In the genomic region with DNA sequence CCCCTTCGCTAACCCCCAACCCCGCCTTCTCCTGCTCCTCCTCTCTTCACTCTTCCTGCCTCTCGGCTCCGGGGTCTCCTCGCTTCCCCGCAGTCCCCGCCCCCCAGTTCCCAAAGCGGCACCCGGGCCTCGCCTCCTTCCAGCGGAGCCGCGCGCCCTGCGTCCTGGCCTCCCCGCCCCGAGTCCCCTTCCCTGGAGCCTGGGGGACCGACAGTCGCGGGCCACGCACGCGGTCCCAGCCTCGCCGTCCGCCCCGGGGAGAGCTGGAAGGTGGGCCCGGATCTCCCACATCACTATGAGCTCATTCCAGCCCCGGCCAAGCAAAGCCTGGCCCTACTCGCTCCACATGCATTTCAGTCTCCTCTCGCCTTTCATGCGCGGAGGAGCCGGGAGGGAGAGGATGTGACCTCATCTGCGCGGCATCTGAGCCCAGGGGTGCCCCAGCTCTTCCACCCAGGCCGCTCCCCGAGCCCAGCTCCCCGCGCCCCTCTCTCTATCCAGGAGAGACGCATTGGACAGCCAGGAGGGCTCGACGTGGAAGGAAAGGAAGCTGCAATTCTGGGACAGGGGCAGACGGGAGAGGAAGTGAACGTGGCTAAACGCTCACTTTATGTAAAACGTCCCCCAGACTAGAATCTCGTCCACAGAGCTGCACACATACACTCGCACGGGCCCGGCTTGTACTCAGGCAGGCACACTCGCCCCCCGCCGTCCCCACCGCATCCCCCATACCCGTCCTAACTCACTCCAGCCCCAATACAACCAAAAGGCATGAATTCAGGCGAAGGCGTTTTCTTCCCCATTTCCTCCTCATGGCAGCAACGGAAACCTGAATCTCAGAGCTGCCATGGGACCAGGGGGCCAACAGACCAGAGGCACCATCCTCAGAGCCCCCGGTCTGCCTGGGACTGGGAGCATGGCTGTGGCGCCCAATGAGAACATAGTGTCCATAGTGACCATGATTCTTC, we compare ENCODE assay signal across 8 cellular contexts.
DNase-seq lines count a peak whose midpoint lies in the region; ATAC-seq, FAIRE-seq and TF ChIP-seq lines count a peak whose summit lies in the region.

No MANE protein-coding gene starts in this region.

- 0 out of 2 replicates have a peak overlapping the region, but pooled peaks have one; percentile 24 for H2AFZ ChIP-seq in K562 (ENCODE audit: low read depth, low read length)
- no peak overlapping the region for H2AFZ ChIP-seq in PC-3 (ENCODE audit: low read length)

- H3K27me3 ChIP-seq in K562 (ENCODE audit: control insufficient read depth in 2 of 2, insufficient read depth in 2 of 2, low read length in 2 of 2), result no peaks in the 10 kb centered on the region
- H3K27me3 ChIP-seq in PC-3 (ENCODE audit: low read length), result peaks cover 17% of the 10 kb centered on the region; the same call in 1 of the 2 replicates

- no peak overlapping the region for H3K9ac ChIP-seq in K562 (ENCODE audit: insufficient read depth in 1 of 2, low read depth in 2 of 2, low read length in 2 of 2)
- H3K9ac ChIP-seq in PC-3 (ENCODE audit: low read length), result no peak overlapping the region

- no peak for TF ChIP-seq RAD21 in K562 (CRISPR knock-in tag; conservative IDR thresholded peaks at IDR 0.05 in 1 of 2, IDR thresholded peaks at IDR 0.05 in 1 of 2)

- no peaks in the 10 kb centered on the region for H3F3A ChIP-seq in PC-3 (ENCODE audit: low read length, unreplicated experiment)

- H3K4me2 ChIP-seq in K562 (ENCODE audit: insufficient read depth, low read length) (no peak overlapping the region), PC-3 (ENCODE audit: low read length) (no peak overlapping the region)

- H3K4me3 ChIP-seq in K562, result no peak overlapping the region
- no peak overlapping the region for H3K4me3 ChIP-seq in PC-3 (ENCODE audit: low read length)

- TF ChIP-seq EP300 in K562 (IDR thresholded peaks at IDR 0.05; ENCODE audit: low read length), result no peak

- FAIRE-seq in K562 (lab: Jason Lieb, UNC), result no peak

- in situ Hi-C loops in K562 (cut with MboI), result no loop called here

- BruUV-seq in K562 (replicated peaks; lab: Mats Ljungman, UMichigan) (no TSS peak), PC-3 (replicated peaks; lab: Mats Ljungman, UMichigan) (no TSS peak)

- H3K36me3 ChIP-seq in K562 (ENCODE audit: control insufficient read depth, insufficient read depth, low read length) (no peaks in the 10 kb centered on the region), PC-3 (ENCODE audit: low read depth, low read length) (no peaks in the 10 kb centered on the region)

- H3K9me3 ChIP-seq in K562 (replicated peaks; ENCODE audit: control insufficient read depth, insufficient read depth, low read depth, low read length) (no peaks in the 10 kb centered on the region), PC-3 (ENCODE audit: low read length) (no peaks in the 10 kb centered on the region)

- H4K20me1 ChIP-seq in K562 (replicated peaks; ENCODE audit: control insufficient read depth, insufficient read depth, low read length) (no peaks in the 10 kb centered on the region), PC-3 (ENCODE audit: low read length) (no peaks in the 10 kb centered on the region)

- TF ChIP-seq POLR2A in K562 (conservative IDR thresholded peaks at IDR 0.05), result no peak

- DNase-seq in CD1c-positive myeloid dendritic cell (ENCODE audit: extremely low spot score) (peak; percentile 31), T-helper 1 cell (peak in 4 of 5 donors; percentile 21 to 83 (median 34)), K562 (ENCODE audit: extremely low read depth in 1 of 4, low spot score in 3 of 4) (no peak), iPS-NIHi7 (ENCODE audit: extremely low spot score) (peak; percentile 72), PC-3 (no peak)
- DNase-seq in stimulated activated CD4-positive, alpha-beta T cell treated with anti-CD3 and anti-CD28 coated beads, Interleukin-12 subunit alpha, Interleukin-12 subunit beta, amount 100 ng/mL, for 24 hours (ENCODE audit: low read depth in 2 of 2), result peak; percentile 40 to 55

- TF ChIP-seq CTCF in K562 (IDR thresholded peaks at IDR 0.05 in 2 of 3, conservative IDR thresholded peaks at IDR 0.05 in 1 of 3; ENCODE audit: insufficient read depth in 2 of 3, low read depth in 1 of 3, low read length in 3 of 3) (no peak), PC-3 (conservative IDR thresholded peaks at IDR 0.05; ENCODE audit: low read depth, low read length) (no peak)

- H3K27ac ChIP-seq in K562 (ENCODE audit: extremely low read depth, low read depth, low read length) (no peak overlapping the region), PC-3 (ENCODE audit: low read length) (no peak overlapping the region)

- H3K4me1 ChIP-seq in K562 (replicated peaks in 1 of 2; ENCODE audit: control insufficient read depth in 2 of 2, insufficient read depth in 2 of 2, low read length in 2 of 2) (peaks cover 0 to 5% of the 10 kb centered on the region in 2 experiments; a peak in 3 of 5 replicates), PC-3 (ENCODE audit: insufficient read depth, low read length) (no peaks in the 10 kb centered on the region)

- POLR2A ChIA-PET in K562 (lab: Yijun Ruan, JAX) (interaction anchor here (0.5 to 0.6 kb wide), 2 partner anchors 117 to 1061 kb away, joined by 3 to 4 read pairs; no protein-coding TSS in a partner anchor), PC-3 (lab: Charles Lee; ENCODE audit: unreplicated experiment) (no interaction called here)

- ATAC-seq in GM21717 (IDR thresholded peaks at IDR 0.05; ENCODE audit: unreplicated experiment) (peak; percentile 51), K562 (no peak), PC-3 (no peak), HG03457 (IDR thresholded peaks at IDR 0.05; ENCODE audit: unreplicated experiment) (no peak)

- H3K9me2 ChIP-seq in PC-3 (replicated peaks; ENCODE audit: low read length), result no peaks in the 10 kb centered on the region

- WGBS in K562 (ENCODE audit: insufficient coverage, low coverage, missing lambda C conversion rate), result 55% methylated on average over 6 of the region's 61 CpGs

- intact Hi-C loops in K562 (cut with micrococcal nuclease), result no loop called here
- intact Hi-C loops in PC-3 (cut with micrococcal nuclease), result no loop called here

- H3K79me2 ChIP-seq in K562 (ENCODE audit: control insufficient read depth, insufficient read depth, low read length) (no peaks in the 10 kb centered on the region), PC-3 (ENCODE audit: low read length) (no peaks in the 10 kb centered on the region)

- no peaks in the 10 kb centered on the region for H3K9me1 ChIP-seq in K562 (ENCODE audit: control insufficient read depth, insufficient read depth, low read length)

- CTCF ChIA-PET in K562 (lab: Yijun Ruan, JAX; ENCODE audit: low intra/inter-chr PET ratio) (no interaction called here), PC-3 (lab: Charles Lee) (no interaction called here)

TF ChIP-seq in K562, 482 proteins besides CTCF, POLR2A, EP300 and RAD21 (continues in another document):
- TF ChIP-seq NCOA4 (IDR thresholded peaks at IDR 0.05; ENCODE audit: partially characterized antibody) (no peak), TAF1 (IDR thresholded peaks at IDR 0.05; ENCODE audit: control insufficient read depth, extremely low read depth, insufficient read depth, low read length, severe bottlenecking) (no peak), MTA3 (IDR thresholded peaks at IDR 0.05; ENCODE audit: borderline replicate concordance) (no peak), IFI16 (CRISPR knock-in tag; IDR thresholded peaks at IDR 0.05) (no peak), NFE2 (IDR thresholded peaks at IDR 0.05; ENCODE audit: low read depth) (no peak), ZKSCAN3 (CRISPR knock-in tag; IDR thresholded peaks at IDR 0.05) (no peak), GTF2E2 (tag; IDR thresholded peaks at IDR 0.05) (no peak), FOXK1 (CRISPR knock-in tag; IDR thresholded peaks at IDR 0.05; ENCODE audit: borderline replicate concordance) (no peak), MLX (CRISPR knock-in tag; conservative IDR thresholded peaks at IDR 0.05) (no peak), ARID1B (IDR thresholded peaks at IDR 0.05) (no peak)
- TF ChIP-seq, protein P1, sequence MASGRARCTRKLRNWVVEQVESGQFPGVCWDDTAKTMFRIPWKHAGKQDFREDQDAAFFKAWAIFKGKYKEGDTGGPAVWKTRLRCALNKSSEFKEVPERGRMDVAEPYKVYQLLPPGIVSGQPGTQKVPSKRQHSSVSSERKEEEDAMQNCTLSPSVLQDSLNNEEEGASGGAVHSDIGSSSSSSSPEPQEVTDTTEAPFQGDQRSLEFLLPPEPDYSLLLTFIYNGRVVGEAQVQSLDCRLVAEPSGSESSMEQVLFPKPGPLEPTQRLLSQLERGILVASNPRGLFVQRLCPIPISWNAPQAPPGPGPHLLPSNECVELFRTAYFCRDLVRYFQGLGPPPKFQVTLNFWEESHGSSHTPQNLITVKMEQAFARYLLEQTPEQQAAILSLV (tag; IDR thresholded peaks at IDR 0.05), result no peak
- TF ChIP-seq, protein P2, sequence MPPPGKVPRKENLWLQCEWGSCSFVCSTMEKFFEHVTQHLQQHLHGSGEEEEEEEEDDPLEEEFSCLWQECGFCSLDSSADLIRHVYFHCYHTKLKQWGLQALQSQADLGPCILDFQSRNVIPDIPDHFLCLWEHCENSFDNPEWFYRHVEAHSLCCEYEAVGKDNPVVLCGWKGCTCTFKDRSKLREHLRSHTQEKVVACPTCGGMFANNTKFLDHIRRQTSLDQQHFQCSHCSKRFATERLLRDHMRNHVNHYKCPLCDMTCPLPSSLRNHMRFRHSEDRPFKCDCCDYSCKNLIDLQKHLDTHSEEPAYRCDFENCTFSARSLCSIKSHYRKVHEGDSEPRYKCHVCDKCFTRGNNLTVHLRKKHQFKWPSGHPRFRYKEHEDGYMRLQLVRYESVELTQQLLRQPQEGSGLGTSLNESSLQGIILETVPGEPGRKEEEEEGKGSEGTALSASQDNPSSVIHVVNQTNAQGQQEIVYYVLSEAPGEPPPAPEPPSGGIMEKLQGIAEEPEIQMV (tag; conservative IDR thresholded peaks at IDR 0.05; ENCODE audit: low read depth), result no peak

Comparison
In these comparisons a context has a peak if more than half of its experiments do, and no peak if none do; other contexts are left out.
1. DNase-seq: peak in CD1c-positive myeloid dendritic cell (single experiment), T-helper 1 cell (4 of 5), iPS-NIHi7 (single experiment) and stimulated activated CD4-positive, alpha-beta T cell treated with anti-CD3 and anti-CD28 coated beads, Interleukin-12 subunit alpha, Interleukin-12 subunit beta, amount 100 ng/mL, for 24 hours (2 of 2); none in K562 (0 of 4) and PC-3 (single experiment).